In the genomic region with DNA sequence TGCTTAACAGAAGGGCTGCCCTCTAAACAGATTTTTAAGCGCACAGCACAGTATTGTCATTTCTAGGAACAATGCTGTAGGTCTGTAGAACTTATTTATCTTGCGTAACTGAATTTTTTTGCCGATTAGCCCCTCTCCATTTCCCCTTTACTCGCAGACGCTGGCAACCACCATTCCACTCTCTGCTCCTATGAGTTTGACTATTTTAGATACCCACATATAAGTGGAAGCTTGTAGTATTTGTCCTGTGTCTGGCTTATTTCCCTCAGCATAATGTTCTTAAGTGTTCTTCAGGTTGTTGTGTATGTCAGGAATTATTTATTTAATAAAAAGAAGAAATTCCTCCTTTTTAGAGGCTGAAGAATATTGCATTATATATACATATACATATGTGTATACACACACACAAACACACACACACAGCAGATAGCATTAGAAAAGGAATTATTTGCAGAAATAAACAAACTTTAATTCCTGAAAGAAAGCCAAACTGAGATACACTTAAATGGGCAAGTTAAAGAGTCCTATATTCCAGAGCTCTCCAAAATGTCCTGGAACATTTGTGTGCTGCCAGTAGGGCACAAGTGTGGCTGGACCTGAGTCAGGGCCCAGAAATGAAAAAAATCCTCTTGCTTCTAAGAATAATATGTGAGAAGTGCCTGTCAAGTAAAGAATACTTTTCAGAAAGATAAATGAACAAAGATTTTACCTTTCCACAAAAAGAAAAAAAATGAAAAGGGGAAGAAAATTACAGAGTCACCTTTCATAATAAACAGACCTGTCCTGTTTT, we compare ENCODE assay signal across 22 cellular contexts.
"Had no signal": no experiment of that assay in that cellular context is flagged by ENCODE, and none has a peak within 500 bp of the region (broad histone marks: within the 10 kb centered on the region; RNA-seq: fewer than 3 reads in every experiment).

No MANE protein-coding gene starts in this region.

- H3K27me3 ChIP-seq: body of pancreas, foreskin keratinocyte, neural progenitor cell, tibial artery had no signal

- H3K4me3 ChIP-seq: body of pancreas, lung, neural progenitor cell, tibial artery had no signal

- H3K9me3 ChIP-seq: body of pancreas, tibial artery had no signal

- ATAC-seq: activated CD4-positive, CD25-positive, alpha-beta regulatory T cell treated with anti-CD3 and anti-CD28 coated beads, Interleukin-2, amount 50 U/mL, for 24 hours; activated CD8-positive, alpha-beta T cell treated with anti-CD3 and anti-CD28 coated beads for 36 hours; activated naive CD8-positive, alpha-beta T cell treated with anti-CD3 and anti-CD28 coated beads, Interleukin-2, amount 50 U/mL, for 24 hours; body of pancreas; foreskin keratinocyte; naive thymus-derived CD4-positive, alpha-beta T cell; T-cell had no signal

- DNase-seq: activated CD4-positive, alpha-beta T cell treated with anti-CD3 and anti-CD28 coated beads, Interleukin-2, amount 10 ng/mL, durations not matched to agents 7 days and 5 days; activated CD8-positive, alpha-beta T cell treated with anti-CD3 and anti-CD28 coated beads for 36 hours; activated gamma-delta T cell; activated naive CD4-positive, alpha-beta T cell treated with anti-CD3 and anti-CD28 coated beads, Interleukin-2, amount 50 U/mL, for 16 hours; activated naive CD8-positive, alpha-beta T cell treated with anti-CD3 and anti-CD28 coated beads, Interleukin-2, amount 50 U/mL, for 24 hours; anterior cingulate cortex; body of pancreas; caudate nucleus; effector CD8-positive, alpha-beta T cell; erythroblast; foreskin keratinocyte; hypothalamus; naive thymus-derived CD4-positive, alpha-beta T cell; retina; stimulated activated CD4-positive, alpha-beta T cell treated with anti-CD3 and anti-CD28 coated beads, Interleukin-1b, Interleukin-23, amount 100 ng/mL, for 48 hours; substantia nigra; T-cell; tibial artery had no signal

- H3K4me1 ChIP-seq: foreskin keratinocyte, neural progenitor cell, tibial artery had no signal

- H3K36me3 ChIP-seq: neural progenitor cell, tibial artery had no signal

- H3K27ac ChIP-seq: body of pancreas, foreskin keratinocyte, neural progenitor cell, tibial artery, VCaP had no signal
